In the genomic region with DNA sequence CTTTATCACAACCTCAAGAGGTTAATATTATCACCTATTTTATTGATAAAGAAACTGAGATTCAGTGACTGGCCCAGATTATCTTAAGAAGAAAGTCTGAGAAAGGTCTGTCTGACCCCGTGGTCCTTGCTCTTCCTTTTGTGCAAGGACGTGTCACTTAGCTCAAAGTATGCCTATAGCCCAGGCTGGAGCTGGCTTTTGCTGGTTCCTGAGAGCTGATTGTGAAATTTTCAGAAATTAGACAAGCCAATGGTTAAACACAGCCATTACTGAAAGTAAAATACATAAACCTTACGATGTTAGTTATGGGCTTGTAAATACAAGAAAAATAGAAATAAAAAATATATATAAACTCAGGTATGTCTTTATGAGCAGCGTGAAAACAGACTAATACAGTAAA, we compare ENCODE assay signal across 30 cellular contexts.
DNase-seq lines count a peak whose midpoint lies in the region; ATAC-seq and TF ChIP-seq lines count a peak whose summit lies in the region.
"Had no signal": no experiment of that assay in that cellular context is flagged by ENCODE, and none has a peak within 500 bp of the region (broad histone marks: within the 10 kb centered on the region; RNA-seq: fewer than 3 reads in every experiment).

No MANE protein-coding gene starts in this region.

- H3K4me3 Mint-ChIP-seq in naive thymus-derived CD4-positive, alpha-beta T cell = no peak overlapping the region
- H3K4me3 Mint-ChIP-seq in activated T-helper 1 cell treated with anti-CD3 and anti-CD28 coated beads, Interleukin-12 subunit alpha, Interleukin-12 subunit beta, Interleukin-2, Interleukin-4 antibody, amounts not matched to agents 30 ng/mL and 10 ng/mL and 1 ng/mL, durations not matched to agents 14 hours and 24 hours and 36 hours = no peak overlapping the region
- H3K4me3 Mint-ChIP-seq: activated naive CD8-positive, alpha-beta T cell treated with anti-CD3 and anti-CD28 coated beads for 36 hours; neural crest cell; stimulated activated naive CD8-positive, alpha-beta T cell treated with anti-CD3 and anti-CD28 coated beads, Interleukin-15, amount 100 ng/mL, for 72 hours had no signal

- POLR2A ChIA-PET in naive thymus-derived CD4-positive, alpha-beta T cell (lab: Charles Lee) = no interaction called here

- H4K20me1 ChIP-seq in mammary epithelial cell (ENCODE audit: insufficient read depth, low read length) = no peaks in the 10 kb centered on the region

- peaks cover 3 to 25% (median 10%) of the 10 kb centered on the region in 11 donors for H3K9me3 Mint-ChIP-seq in naive thymus-derived CD4-positive, alpha-beta T cell
- peaks cover 26% of the 10 kb centered on the region for H3K9me3 Mint-ChIP-seq in activated T-helper 1 cell treated with anti-CD3 and anti-CD28 coated beads, Interleukin-12 subunit alpha, Interleukin-12 subunit beta, Interleukin-2, Interleukin-4 antibody, amounts not matched to agents 30 ng/mL and 10 ng/mL and 1 ng/mL, durations not matched to agents 14 hours and 24 hours and 36 hours

- 66% methylated on average over 4 of the region's 4 CpGs for WGBS in mammary epithelial cell (ENCODE audit: low coverage, missing lambda C conversion rate)
- WGBS in prostate gland = 45% methylated on average over 4 of the region's 4 CpGs

- H3K27me3 ChIP-seq in breast epithelium = no peaks in the 10 kb centered on the region
- no peaks in the 10 kb centered on the region for H3K27me3 ChIP-seq in mammary epithelial cell (ENCODE audit: insufficient read depth, low read length)
- no peaks in the 10 kb centered on the region for H3K27me3 ChIP-seq in left lung
- no peaks in the 10 kb centered on the region for H3K27me3 ChIP-seq in prostate gland (replicated peaks; ENCODE audit: insufficient read depth)
- no peaks in the 10 kb centered on the region for H3K27me3 ChIP-seq in naive thymus-derived CD4-positive, alpha-beta T cell (ENCODE audit: control insufficient read depth in 2 of 2, insufficient read depth in 2 of 2, low read length in 2 of 2)
- H3K27me3 ChIP-seq: SJCRH30, tibial artery had no signal

- dilution Hi-C loops in mammary epithelial cell (cut with HindIII; ENCODE audit: low sequenced_read_pairs) = no loop called here

- peaks cover 3 to 17% (median 14%) of the 10 kb centered on the region in 5 donors for H3K36me3 Mint-ChIP-seq in naive thymus-derived CD4-positive, alpha-beta T cell
- peaks cover 13% of the 10 kb centered on the region for H3K36me3 Mint-ChIP-seq in activated T-helper 1 cell treated with anti-CD3 and anti-CD28 coated beads, Interleukin-12 subunit alpha, Interleukin-12 subunit beta, Interleukin-2, Interleukin-4 antibody, amounts not matched to agents 30 ng/mL and 10 ng/mL and 1 ng/mL, durations not matched to agents 14 hours and 24 hours and 36 hours (ENCODE audit: low read depth)

- no peak overlapping the region for H3K4me2 ChIP-seq in mammary epithelial cell (ENCODE audit: insufficient read depth, low read depth, low read length)

- ATAC-seq in left lung = peak; percentile 36
- no peak for ATAC-seq in naive thymus-derived CD4-positive, alpha-beta T cell
- ATAC-seq: stimulated activated naive CD8-positive, alpha-beta T cell treated with anti-CD3 and anti-CD28 coated beads, Interleukin-15, amount 100 ng/mL, for 72 hours had no signal

- DNase-seq in breast epithelium (ENCODE audit: low spot score in 2 of 2) (no peak), mammary epithelial cell (no peak), left lung (no peak), prostate gland (ENCODE audit: low spot score) (no peak), cardiac septum (ENCODE audit: low spot score) (no peak), cerebellum (ENCODE audit: low spot score) (no peak)
- DNase-seq in naive thymus-derived CD4-positive, alpha-beta T cell = no peak
- no peak for DNase-seq in activated T-helper 1 cell treated with anti-CD3 and anti-CD28 coated beads, Interleukin-12 subunit alpha, Interleukin-12 subunit beta, Interleukin-2, Interleukin-4 antibody, amounts not matched to agents 30 ng/mL and 10 ng/mL and 1 ng/mL, durations not matched to agents 14 hours and 24 hours and 36 hours (ENCODE audit: low spot score)
- DNase-seq: activated CD4-positive, alpha-beta T cell treated with anti-CD3 and anti-CD28 coated beads for 4 hours; activated effector memory CD4-positive, alpha-beta T cell treated with Interleukin-2 at 50 U/mL for 16 hours; activated naive CD8-positive, alpha-beta T cell treated with anti-CD3 and anti-CD28 coated beads for 36 hours; anterior cingulate cortex; DND-41; effector memory CD4-positive, alpha-beta T cell; glutamatergic neuron; GM23248; Karpas-422; MV-4-11; NCI-H146; NCI-H774; RPMI8226; SJCRH30; stimulated activated CD4-positive, alpha-beta T cell treated with anti-CD3 and anti-CD28 coated beads, Interleukin-2, amount 100 ng/mL, for 24 hours; stimulated activated naive CD8-positive, alpha-beta T cell treated with anti-CD3 and anti-CD28 coated beads, Interleukin-15, amount 100 ng/mL, for 72 hours; SW 1271; tibial artery; WERI-Rb-1 had no signal

- H3K4me1 ChIP-seq in breast epithelium = no peaks in the 10 kb centered on the region
- H3K4me1 ChIP-seq in mammary epithelial cell (ENCODE audit: insufficient read depth, low read length) = peaks cover 2% of the 10 kb centered on the region
- peaks cover 0 to 3% of the 10 kb centered on the region in 2 donors for H3K4me1 ChIP-seq in left lung
- peaks cover 9% of the 10 kb centered on the region for H3K4me1 ChIP-seq in prostate gland (replicated peaks)
- no peaks in the 10 kb centered on the region for H3K4me1 ChIP-seq in naive thymus-derived CD4-positive, alpha-beta T cell (ENCODE audit: control insufficient read depth in 2 of 2, insufficient read depth in 2 of 2, low read length in 2 of 2)
- H3K4me1 ChIP-seq: parathyroid adenoma, tibial artery had no signal

- in situ Hi-C loops in mammary epithelial cell (cut with MboI; ENCODE audit: low sequenced_read_pairs in 2 of 2) = no loop called here

- H3K27me3 Mint-ChIP-seq in naive thymus-derived CD4-positive, alpha-beta T cell = no peaks in the 10 kb centered on the region
- H3K27me3 Mint-ChIP-seq in activated T-helper 1 cell treated with anti-CD3 and anti-CD28 coated beads, Interleukin-12 subunit alpha, Interleukin-12 subunit beta, Interleukin-2, Interleukin-4 antibody, amounts not matched to agents 30 ng/mL and 10 ng/mL and 1 ng/mL, durations not matched to agents 14 hours and 24 hours and 36 hours (ENCODE audit: insufficient read depth) = no peaks in the 10 kb centered on the region
- H3K27me3 Mint-ChIP-seq: activated naive CD8-positive, alpha-beta T cell treated with anti-CD3 and anti-CD28 coated beads for 36 hours; stimulated activated naive CD8-positive, alpha-beta T cell treated with anti-CD3 and anti-CD28 coated beads, Interleukin-15, amount 100 ng/mL, for 72 hours had no signal

- H3K4me1 Mint-ChIP-seq in naive thymus-derived CD4-positive, alpha-beta T cell = peaks cover 0 to 2% (median 0%) of the 10 kb centered on the region in 7 donors
- no peaks in the 10 kb centered on the region for H3K4me1 Mint-ChIP-seq in activated T-helper 1 cell treated with anti-CD3 and anti-CD28 coated beads, Interleukin-12 subunit alpha, Interleukin-12 subunit beta, Interleukin-2, Interleukin-4 antibody, amounts not matched to agents 30 ng/mL and 10 ng/mL and 1 ng/mL, durations not matched to agents 14 hours and 24 hours and 36 hours (ENCODE audit: low read depth)
- H3K4me1 Mint-ChIP-seq: neural crest cell; stimulated activated naive CD8-positive, alpha-beta T cell treated with anti-CD3 and anti-CD28 coated beads, Interleukin-15, amount 100 ng/mL, for 72 hours had no signal

- CTCF ChIA-PET in mammary epithelial cell (lab: Charles Lee; ENCODE audit: low non-redundant PET) = no interaction called here
- CTCF ChIA-PET in naive thymus-derived CD4-positive, alpha-beta T cell (lab: Charles Lee) = no interaction called here

- TF ChIP-seq POLR2A in breast epithelium (IDR thresholded peaks at IDR 0.05) (no peak), prostate gland (IDR thresholded peaks at IDR 0.05) (no peak)

- no peaks in the 10 kb centered on the region for H3K36me3 ChIP-seq in breast epithelium
- H3K36me3 ChIP-seq in mammary epithelial cell (ENCODE audit: insufficient read depth, low read length) = no peaks in the 10 kb centered on the region
- no peaks in the 10 kb centered on the region for H3K36me3 ChIP-seq in left lung
- H3K36me3 ChIP-seq in prostate gland = no peaks in the 10 kb centered on the region
- H3K36me3 ChIP-seq in naive thymus-derived CD4-positive, alpha-beta T cell (ENCODE audit: control insufficient read depth in 2 of 3, insufficient read depth in 3 of 3, low read length in 3 of 3) = no peaks in the 10 kb centered on the region
- H3K36me3 ChIP-seq: SJCRH30, tibial artery, WERI-Rb-1 had no signal

- intact Hi-C loops in breast epithelium (cut with DNase I; ENCODE audit: low total_unique reads) = loop anchor here (5.0 kb wide), 1 partner anchor 687 kb away; no protein-coding TSS in a partner anchor
- intact Hi-C loops in mammary epithelial cell (cut with micrococcal nuclease) = loop anchor here (10.0 kb wide), 1 partner anchor 220 kb away; a partner anchor contains a TSS
- intact Hi-C loops in left lung (cut with DNase I) = no loop called here
- intact Hi-C loops in prostate gland (cut with DNase I) = no loop called here
- intact Hi-C loops in cardiac septum (cut with DNase I) = no loop called here
- intact Hi-C loops in naive thymus-derived CD4-positive, alpha-beta T cell (cut with micrococcal nuclease) = no loop called here
- intact Hi-C loops in activated T-helper 1 cell treated with anti-CD3 and anti-CD28 coated beads, Interleukin-12 subunit alpha, Interleukin-12 subunit beta, Interleukin-2, Interleukin-4 antibody, amounts not matched to agents 30 ng/mL and 10 ng/mL and 1 ng/mL, durations not matched to agents 14 hours and 24 hours and 36 hours (cut with micrococcal nuclease) = no loop called here

- no peak overlapping the region for H3K27ac Mint-ChIP-seq in naive thymus-derived CD4-positive, alpha-beta T cell
- H3K27ac Mint-ChIP-seq in activated T-helper 1 cell treated with anti-CD3 and anti-CD28 coated beads, Interleukin-12 subunit alpha, Interleukin-12 subunit beta, Interleukin-2, Interleukin-4 antibody, amounts not matched to agents 30 ng/mL and 10 ng/mL and 1 ng/mL, durations not matched to agents 14 hours and 24 hours and 36 hours = no peak overlapping the region
- H3K27ac Mint-ChIP-seq: activated naive CD8-positive, alpha-beta T cell treated with anti-CD3 and anti-CD28 coated beads for 36 hours; stimulated activated naive CD8-positive, alpha-beta T cell treated with anti-CD3 and anti-CD28 coated beads, Interleukin-15, amount 100 ng/mL, for 72 hours had no signal

- H3K9ac ChIP-seq in mammary epithelial cell (ENCODE audit: insufficient read depth, low read length) = no peak overlapping the region
- H3K9ac ChIP-seq: GM23248, parathyroid adenoma had no signal

- TF ChIP-seq CTCF in breast epithelium (IDR thresholded peaks at IDR 0.05) (no peak), mammary epithelial cell (conservative IDR thresholded peaks at IDR 0.05 in 1 of 2, IDR thresholded peaks at IDR 0.05 in 1 of 2; ENCODE audit: extremely low read depth in 1 of 2, insufficient read depth in 1 of 2, low read depth in 1 of 2, low read length in 2 of 2) (no peak), left lung (IDR thresholded peaks at IDR 0.05) (no peak), prostate gland (IDR thresholded peaks at IDR 0.05) (no peak)

- no TSS peak for BruUV-seq in mammary epithelial cell (replicated peaks; lab: Mats Ljungman, UMichigan)

- no peak overlapping the region for H2AFZ ChIP-seq in mammary epithelial cell (ENCODE audit: low read depth, low read length)
- H2AFZ ChIP-seq: GM23248 had no signal

- no peak overlapping the region for H3K4me3 ChIP-seq in breast epithelium
- H3K4me3 ChIP-seq in mammary epithelial cell (replicated peaks in 1 of 3; ENCODE audit: insufficient read depth in 1 of 3, low read depth in 2 of 3, low read length in 3 of 3) = no peak overlapping the region
- H3K4me3 ChIP-seq in left lung = no peak overlapping the region
- H3K4me3 ChIP-seq in prostate gland = no peak overlapping the region
- no peak overlapping the region for H3K4me3 ChIP-seq in naive thymus-derived CD4-positive, alpha-beta T cell (ENCODE audit: low read length)
- H3K4me3 ChIP-seq: coronary artery, GM23248, SJCRH30, tibial artery had no signal

- H3K79me2 ChIP-seq in mammary epithelial cell (ENCODE audit: insufficient read depth, low read length) = no peaks in the 10 kb centered on the region
- H3K79me2 ChIP-seq: parathyroid adenoma had no signal

- peaks cover 0 to 9% of the 10 kb centered on the region in 2 donors for H3K9me3 ChIP-seq in breast epithelium
- H3K9me3 ChIP-seq in mammary epithelial cell (replicated peaks; ENCODE audit: insufficient read depth, low read length) = no peaks in the 10 kb centered on the region
- no peaks in the 10 kb centered on the region for H3K9me3 ChIP-seq in left lung
- H3K9me3 ChIP-seq in prostate gland = no peaks in the 10 kb centered on the region
- H3K9me3 ChIP-seq in naive thymus-derived CD4-positive, alpha-beta T cell (ENCODE audit: control insufficient read depth in 2 of 3, low read length in 3 of 3) = peaks cover 0 to 4% (median 0%) of the 10 kb centered on the region in 3 experiments
- H3K9me3 ChIP-seq: SJCRH30, tibial artery had no signal

- peak overlapping the region; percentile 84 to 88 for H3K27ac ChIP-seq in breast epithelium
- no peak overlapping the region for H3K27ac ChIP-seq in mammary epithelial cell (ENCODE audit: insufficient read depth, low read depth, low read length)
- H3K27ac ChIP-seq in left lung = peak overlapping the region; percentile 67 to 79
- peak overlapping the region; percentile 77 to 78 for H3K27ac ChIP-seq in prostate gland
- H3K27ac ChIP-seq in naive thymus-derived CD4-positive, alpha-beta T cell (ENCODE audit: low read depth, low read length) = no peak overlapping the region
- H3K27ac ChIP-seq: coronary artery, GM23248, parathyroid adenoma, SJCRH30, tibial artery, WERI-Rb-1 had no signal

Comparison
In these comparisons a context has a peak if more than half of its experiments do, and no peak if none do; other contexts are left out.
1. H3K27ac ChIP-seq: peak in breast epithelium (2 of 2), left lung (2 of 2) and prostate gland (2 of 2); none in mammary epithelial cell (single experiment) and naive thymus-derived CD4-positive, alpha-beta T cell (single experiment).
2. intact Hi-C loops: an anchor here in breast epithelium (5.0 kb wide) and mammary epithelial cell (10.0 kb wide); none called in left lung, prostate gland, cardiac septum, naive thymus-derived CD4-positive, alpha-beta T cell and activated T-helper 1 cell treated with anti-CD3 and anti-CD28 coated beads, Interleukin-12 subunit alpha, Interleukin-12 subunit beta, Interleukin-2, Interleukin-4 antibody, amounts not matched to agents 30 ng/mL and 10 ng/mL and 1 ng/mL, durations not matched to agents 14 hours and 24 hours and 36 hours.